In genomic region chr1:62029704-62030103, GRCh38 we compare ENCODE assay signal across 22 cellular contexts.
DNase-seq lines count a peak whose midpoint lies in the region; ATAC-seq, FAIRE-seq and TF ChIP-seq lines count a peak whose summit lies in the region.
"Had no signal": no experiment of that assay in that cellular context is flagged by ENCODE, and none has a peak within 500 bp of the region (broad histone marks: within the 10 kb centered on the region; RNA-seq: fewer than 3 reads in every experiment).

No MANE protein-coding gene starts in this region.

- H3K9me3 ChIP-seq in HepG2 (ENCODE audit: low read length) (peaks cover 4% of the 10 kb centered on the region; the same call in 1 of the 2 replicates), right lobe of liver (no peaks in the 10 kb centered on the region)

- DNase-seq in HepG2 (ENCODE audit: low spot score) = peak; percentile 50
- DNase-seq in right lobe of liver = no peak
- DNase-seq in WTC11 (ENCODE audit: low spot score) = no peak
- no peak for DNase-seq in omental fat pad (ENCODE audit: low spot score)
- DNase-seq: AML-193; Calu3; CD8-positive, alpha-beta T cell; DMS79 treated with DMSO at 0.1 percent for 48 hours; EL; HFFc6; KBM-7 had no signal

- in situ Hi-C loops in HepG2 (cut with HindIII; ENCODE audit: extremely low pct_ligation_motif_present, low pct_unique_long_range_greater_than_20kb) = no loop called here

- peaks cover 17% of the 10 kb centered on the region for H3K9me3 Mint-ChIP-seq in WTC11
- peaks cover 7% of the 10 kb centered on the region for H3K9me3 Mint-ChIP-seq in nephron
- H3K9me3 Mint-ChIP-seq: CD8-positive, alpha-beta T cell had no signal

- no peak overlapping the region for H2AFZ ChIP-seq in HepG2 (ENCODE audit: low read length)
- H2AFZ ChIP-seq: GM23338 had no signal

- H3K4me3 ChIP-seq in HepG2 (replicated peaks in 1 of 3; ENCODE audit: insufficient read depth in 1 of 3, low read depth in 2 of 3, low read length in 3 of 3) = no peak overlapping the region
- H3K4me3 ChIP-seq in right lobe of liver = no peak overlapping the region
- H3K4me3 ChIP-seq: A549, GM12878, GM23338 had no signal

- no peak for TF ChIP-seq EP300 in HepG2 (IDR thresholded peaks at IDR 0.05; ENCODE audit: low read depth in 2 of 2, low read length in 2 of 2)
- no peak for TF ChIP-seq EP300 in HepG2 (CRISPR knock-in tag; IDR thresholded peaks at IDR 0.05; ENCODE audit: borderline replicate concordance)

- WGBS in HepG2 (ENCODE audit: low lambda C conversion rate) = 55% methylated on average over 2 of the region's 2 CpGs
- WGBS in right lobe of liver (ENCODE audit: insufficient coverage, low coverage, low lambda C conversion rate, missing lambda C conversion rate) = 88% methylated on average over 2 of the region's 2 CpGs

- intact Hi-C loops in HepG2 (cut with micrococcal nuclease; ENCODE audit: unreplicated experiment) (no loop called here), right lobe of liver (cut with DNase I) (no loop called here)

- no peaks in the 10 kb centered on the region for H3K36me3 ChIP-seq in HepG2 (replicated peaks in 1 of 2; ENCODE audit: control insufficient read depth in 1 of 2, insufficient read depth in 2 of 2, low read length in 2 of 2)
- peaks cover 0 to 3% (median 0%) of the 10 kb centered on the region in 4 donors for H3K36me3 ChIP-seq in right lobe of liver

- POLR2A ChIA-PET in HepG2 (lab: Yijun Ruan, JAX) = no interaction called here
- POLR2A ChIA-PET in WTC11 (lab: Charles Lee) = no interaction called here

- H3K27me3 ChIP-seq in HepG2 (ENCODE audit: control insufficient read depth in 1 of 2, insufficient read depth in 2 of 2, low read length in 2 of 2) (no peaks in the 10 kb centered on the region), right lobe of liver (no peaks in the 10 kb centered on the region)

- no peaks in the 10 kb centered on the region for H3K79me2 ChIP-seq in HepG2 (ENCODE audit: insufficient read depth, low read length)

- H3K4me3 Mint-ChIP-seq in WTC11 = no peak overlapping the region
- H3K4me3 Mint-ChIP-seq in nephron = no peak overlapping the region
- H3K4me3 Mint-ChIP-seq: CD8-positive, alpha-beta T cell; GM23338; HFFc6; IgD-negative memory B cell had no signal

- H3K27me3 Mint-ChIP-seq in WTC11 (ENCODE audit: low read depth) (no peaks in the 10 kb centered on the region), nephron (ENCODE audit: low read depth) (peaks cover 4% of the 10 kb centered on the region)
- H3K27me3 Mint-ChIP-seq: IgD-negative memory B cell had no signal

- TF ChIP-seq CTCF in HepG2 (CRISPR knock-in tag; IDR thresholded peaks at IDR 0.05) (no peak), right lobe of liver (IDR thresholded peaks at IDR 0.05) (no peak), WTC11 (IDR thresholded peaks at IDR 0.05) (no peak), nephron (IDR thresholded peaks at IDR 0.05; ENCODE audit: unreplicated experiment in 3 of 3) (no peak), omental fat pad (IDR thresholded peaks at IDR 0.05) (no peak)

- H3K27ac ChIP-seq in HepG2 (ENCODE audit: extremely low read length, insufficient read depth, low read length) = no peak overlapping the region
- H3K27ac ChIP-seq in right lobe of liver = no peak overlapping the region
- H3K27ac ChIP-seq: 22Rv1, A549, HL-60 had no signal

- H3K27ac Mint-ChIP-seq in WTC11 (peak overlapping the region; percentile 12), nephron (peak overlapping the region in 2 of 3 experiments; percentile 39 to 42)
- H3K27ac Mint-ChIP-seq: CD8-positive, alpha-beta T cell; GM23338; HFFc6; IgD-negative memory B cell had no signal

- CTCF ChIA-PET in HepG2 (lab: Yijun Ruan, JAX; ENCODE audit: low intra/inter-chr PET ratio, low total read pairs) (no interaction called here), WTC11 (lab: Charles Lee) (no interaction called here)

- BruUV-seq in HepG2 (replicated peaks; lab: Mats Ljungman, UMichigan) = no TSS peak

- no peak overlapping the region for H3K9ac ChIP-seq in HepG2 (ENCODE audit: insufficient read depth, low read depth, low read length)

- no peak for TF ChIP-seq RAD21 in HepG2 (CRISPR knock-in tag; IDR thresholded peaks at IDR 0.05)

- ATAC-seq in HepG2 = no peak; the same call in 1 of the 3 replicates
- no peak for ATAC-seq in right lobe of liver
- ATAC-seq in WTC11 = no peak
- ATAC-seq in GM21360 (IDR thresholded peaks at IDR 0.05; ENCODE audit: unreplicated experiment) = no peak
- ATAC-seq in GM21723 (IDR thresholded peaks at IDR 0.05; ENCODE audit: unreplicated experiment) = no peak
- no peak for ATAC-seq in omental fat pad (ENCODE audit: low FRiP score)
- ATAC-seq: A549; CD8-positive, alpha-beta T cell; GM12878; GM23338; HCT116 had no signal

- no peak for FAIRE-seq in HepG2 (lab: Jason Lieb, UNC)
- FAIRE-seq: A549, H54 had no signal

- no peak for TF ChIP-seq POLR2A in HepG2 (IDR thresholded peaks at IDR 0.05; ENCODE audit: insufficient read depth in 1 of 2, low read depth in 2 of 2, low read length in 2 of 2)
- TF ChIP-seq POLR2A in right lobe of liver (IDR thresholded peaks at IDR 0.05) = no peak

- peaks cover 10% of the 10 kb centered on the region; the same call in 1 of the 2 replicates for H3K4me1 ChIP-seq in HepG2 (ENCODE audit: insufficient read depth, low read length)
- H3K4me1 ChIP-seq in right lobe of liver = no peaks in the 10 kb centered on the region
- H3K4me1 ChIP-seq: A549 had no signal

- no peak overlapping the region for H3K4me2 ChIP-seq in HepG2 (ENCODE audit: low read depth, low read length)
- H3K4me2 ChIP-seq: A549, GM23338 had no signal

- H3K36me3 Mint-ChIP-seq in WTC11 = peaks cover 23% of the 10 kb centered on the region
- H3K36me3 Mint-ChIP-seq in nephron (ENCODE audit: low read depth) = peaks cover 27% of the 10 kb centered on the region

- H3K4me1 Mint-ChIP-seq in WTC11 = peaks cover 47% of the 10 kb centered on the region
- H3K4me1 Mint-ChIP-seq in nephron = no peaks in the 10 kb centered on the region

- no peaks in the 10 kb centered on the region for H4K20me1 ChIP-seq in HepG2 (ENCODE audit: insufficient read depth, low read length)

TF ChIP-seq in HepG2, 621 proteins besides CTCF, POLR2A, EP300 and RAD21:
- TF ChIP-seq ZNF564 (CRISPR knock-in tag; IDR thresholded peaks at IDR 0.05) = no peak
- TF ChIP-seq SRF (IDR thresholded peaks at IDR 0.05; ENCODE audit: low read depth, low read length) = peak; percentile 79
- TF ChIP-seq ZNF414 (CRISPR knock-in tag; IDR thresholded peaks at IDR 0.05) = no peak
TF ChIP-seq in HepG2: peak in this region for 1.

TF ChIP-seq in WTC11, 78 proteins besides CTCF, POLR2A, EP300 and RAD21 (continues in another document):
- TF ChIP-seq TP53 (CRISPR knock-in tag; IDR thresholded peaks at IDR 0.05) (no peak), E2F4 (CRISPR knock-in tag; IDR thresholded peaks at IDR 0.05; ENCODE audit: borderline replicate concordance, low read depth) (no peak), ZNF232 (CRISPR knock-in tag; IDR thresholded peaks at IDR 0.05) (no peak), ERG (CRISPR knock-in tag; IDR thresholded peaks at IDR 0.05) (no peak), HMGA2 (CRISPR knock-in tag; IDR thresholded peaks at IDR 0.05) (no peak), ZNF425 (CRISPR knock-in tag; conservative IDR thresholded peaks at IDR 0.05) (no peak)
